Comparison of ENCODE assay signal across 2 cellular contexts in genomic region chr15:56019060-56019793, GRCh38.
TF ChIP-seq lines count a peak whose summit lies in the region.

No MANE protein-coding gene starts in this region.

TF ChIP-seq in IMR-90, 13 proteins besides CTCF, POLR2A, EP300 and RAD21 (continued from another document):
- TF ChIP-seq CEBPB (IDR thresholded peaks at IDR 0.05; ENCODE audit: low read depth, low read length) (no peak), NFE2L2 (IDR thresholded peaks at IDR 0.05; ENCODE audit: low read depth, low read length) (no peak), ELK1 (IDR thresholded peaks at IDR 0.05; ENCODE audit: borderline replicate concordance, low read depth, low read length) (no peak)
TF ChIP-seq in IMR-90: peak in this region for 0.

TF ChIP-seq in WTC11, 78 proteins besides CTCF, POLR2A, EP300 and RAD21 (continued from another document):
- TF ChIP-seq CDX4 (CRISPR knock-in tag; IDR thresholded peaks at IDR 0.05; ENCODE audit: borderline replicate concordance) (no peak), AR (CRISPR knock-in tag; IDR thresholded peaks at IDR 0.05) (no peak), JUN (CRISPR knock-in tag; IDR thresholded peaks at IDR 0.05) (no peak), SMAD3 (CRISPR knock-in tag; IDR thresholded peaks at IDR 0.05; ENCODE audit: borderline replicate concordance) (no peak), ZSCAN18 (CRISPR knock-in tag; IDR thresholded peaks at IDR 0.05) (no peak), PRDM15 (CRISPR knock-in tag; IDR thresholded peaks at IDR 0.05) (no peak), ELF4 (CRISPR knock-in tag; IDR thresholded peaks at IDR 0.05; ENCODE audit: low read depth) (no peak), ZNF263 (CRISPR knock-in tag; IDR thresholded peaks at IDR 0.05; ENCODE audit: low read depth) (no peak), HMGXB4 (CRISPR knock-in tag; IDR thresholded peaks at IDR 0.05) (no peak), ZNF317 (CRISPR knock-in tag; IDR thresholded peaks at IDR 0.05; ENCODE audit: borderline replicate concordance, low read depth) (no peak), ZNF138 (CRISPR knock-in tag; conservative IDR thresholded peaks at IDR 0.05) (no peak)
TF ChIP-seq in WTC11: peak in this region for 0.
